ENCODE assay signal across 10 cellular contexts in genomic region chr14:67883717-67884116, GRCh38.
DNase-seq lines count a peak whose midpoint lies in the region; ATAC-seq and TF ChIP-seq lines count a peak whose summit lies in the region.
"Had no signal": no experiment of that assay in that cellular context is flagged by ENCODE, and none has a peak within 500 bp of the region (broad histone marks: within the 10 kb centered on the region; RNA-seq: fewer than 3 reads in every experiment).

No MANE protein-coding gene starts in this region.

- POLR2A ChIA-PET in SK-N-SH (lab: Yijun Ruan, JAX) = no interaction called here
- POLR2A ChIA-PET in Panc1 (lab: Charles Lee) = no interaction called here

- H3K9me3 ChIP-seq in SK-N-SH = no peaks in the 10 kb centered on the region
- no peaks in the 10 kb centered on the region for H3K9me3 ChIP-seq in Panc1 (ENCODE audit: control insufficient read depth, insufficient read depth, low read depth, low read length)
- no peaks in the 10 kb centered on the region for H3K9me3 ChIP-seq in transverse colon

- no peak for ATAC-seq in SK-N-SH treated with all-trans-retinoic acid at 6 μM for 48 hours
- no peak for ATAC-seq in Panc1
- ATAC-seq in HG03045 (IDR thresholded peaks at IDR 0.05; ENCODE audit: unreplicated experiment) = no peak
- ATAC-seq in GM21723 (IDR thresholded peaks at IDR 0.05; ENCODE audit: unreplicated experiment) = no peak

- in situ Hi-C loops in Panc1 (cut with HindIII; ENCODE audit: low pct_unique_long_range_greater_than_20kb, low sequenced_read_pairs) (no loop called here), transverse colon (cut with MboI; ENCODE audit: low pct_ligation_motif_present in 1 of 4, low pct_unique_long_range_greater_than_20kb in 1 of 4, low sequenced_read_pairs in 3 of 4) (no loop called here)

- no peak overlapping the region for H3K4me2 ChIP-seq in SK-N-SH

- H3K4me3 ChIP-seq in SK-N-SH (ENCODE audit: low read depth in 2 of 2, low read length in 1 of 2) (no peak overlapping the region), Panc1 (ENCODE audit: low read depth in 2 of 2, low read length in 2 of 2) (no peak overlapping the region), transverse colon (no peak overlapping the region)

- WGBS in SK-N-SH (ENCODE audit: low lambda C conversion rate) = 47% methylated on average over 1 of the region's 1 CpG
- 68 to 72% methylated on average over 1 of the region's 1 CpG for whole genome bisulfite sequencing in transverse colon (ENCODE audit: low coverage in 1 of 2), 2 donors

- no peaks in the 10 kb centered on the region for H3K79me2 ChIP-seq in SK-N-SH (ENCODE audit: insufficient read depth)

- H3K36me3 ChIP-seq in SK-N-SH (replicated peaks in 1 of 2; ENCODE audit: control insufficient read depth in 1 of 2, insufficient read depth in 2 of 2, low read length in 1 of 2) (no peaks in the 10 kb centered on the region), Panc1 (ENCODE audit: control insufficient read depth, insufficient read depth, low read length) (no peaks in the 10 kb centered on the region), transverse colon (no peaks in the 10 kb centered on the region)

- H3K27ac ChIP-seq in SK-N-SH (ENCODE audit: low read depth in 2 of 2, low read length in 1 of 2) (no peak overlapping the region), Panc1 (ENCODE audit: low read length) (no peak overlapping the region), transverse colon (no peak overlapping the region)

- no peaks in the 10 kb centered on the region for H4K20me1 ChIP-seq in SK-N-SH (ENCODE audit: insufficient read depth)

- H3K9ac ChIP-seq in SK-N-SH = no peak overlapping the region

- no peak for TF ChIP-seq POLR2A in transverse colon (IDR thresholded peaks at IDR 0.05)

- intact Hi-C loops in Panc1 (cut with micrococcal nuclease; ENCODE audit: unreplicated experiment) (no loop called here), transverse colon (cut with DNase I; ENCODE audit: low total_unique reads) (no loop called here)

- CTCF ChIA-PET in SK-N-SH (lab: Yijun Ruan, JAX) (interaction anchor here (0.7 to 3.2 kb wide), 12 partner anchors 12 to 960 kb away, joined by 3 to 23 read pairs (median 4); no protein-coding TSS in a partner anchor), Panc1 (lab: Charles Lee) (no interaction called here)

- TF ChIP-seq CTCF in SK-N-SH (IDR thresholded peaks at IDR 0.05) (peak; percentile 61), Panc1 (IDR thresholded peaks at IDR 0.05) (peak; percentile 27; the same call in 1 of the 2 replicates), transverse colon (IDR thresholded peaks at IDR 0.05) (peak in 4 of 5 experiments; percentile 14 to 37 (median 24))

- DNase-seq in SK-N-SH (no peak), Panc1 (ENCODE audit: low read depth, low spot score) (no peak), fibroblast of peridontal ligament (ENCODE audit: extremely low read depth) (peak; percentile 60), transverse colon (no peak)
- no peak for DNase-seq in activated T-cell treated with anti-CD3 and anti-CD28 coated beads, Interleukin-2, amount 50 U/mL, for 48 hours
- DNase-seq: activated CD8-positive, alpha-beta memory T cell treated with anti-CD3 and anti-CD28 coated beads for 24 hours; NCI-H187 had no signal

- H3F3A ChIP-seq in SK-N-SH (replicated peaks; ENCODE audit: insufficient read depth) = no peaks in the 10 kb centered on the region

- BruUV-seq in Panc1 (replicated peaks; lab: Mats Ljungman, UMichigan) = no TSS peak

- H3K27me3 ChIP-seq in SK-N-SH (ENCODE audit: insufficient read depth) = no peaks in the 10 kb centered on the region
- H3K27me3 ChIP-seq in Panc1 (ENCODE audit: control insufficient read depth, insufficient read depth, low read length) = no peaks in the 10 kb centered on the region
- no peaks in the 10 kb centered on the region for H3K27me3 ChIP-seq in transverse colon

- peak overlapping the region; percentile 5; the same call in 1 of the 2 replicates for H2AFZ ChIP-seq in SK-N-SH (ENCODE audit: low read depth)

- no peaks in the 10 kb centered on the region for H3K9me2 ChIP-seq in SK-N-SH

- H3K4me1 ChIP-seq in SK-N-SH (ENCODE audit: control insufficient read depth in 1 of 2, insufficient read depth in 2 of 2, low read depth in 1 of 2, low read length in 1 of 2) (no peaks in the 10 kb centered on the region; a peak in 1 of 4 replicates), Panc1 (ENCODE audit: control insufficient read depth, insufficient read depth, low read length) (no peaks in the 10 kb centered on the region), transverse colon (peaks cover 0 to 8% (median 0%) of the 10 kb centered on the region in 4 donors)

- TF ChIP-seq EP300 in SK-N-SH (IDR thresholded peaks at IDR 0.05; ENCODE audit: borderline replicate concordance in 1 of 2, low read depth in 1 of 2, low read length in 1 of 2) = no peak
- no peak for TF ChIP-seq EP300 in transverse colon (IDR thresholded peaks at IDR 0.05; ENCODE audit: low read depth)

- peak; percentile 52 for TF ChIP-seq RAD21 in SK-N-SH (IDR thresholded peaks at IDR 0.05; ENCODE audit: low read length)

TF ChIP-seq in SK-N-SH, 30 proteins besides CTCF, POLR2A, EP300 and RAD21:
- TF ChIP-seq SMC3 (IDR thresholded peaks at IDR 0.05; ENCODE audit: low read depth, low read length) = peak; percentile 10; the same call in 1 of the 2 replicates
- TF ChIP-seq RCOR1 (IDR thresholded peaks at IDR 0.05; ENCODE audit: low read length) = no peak

TF ChIP-seq in SK-N-SH treated with all-trans-retinoic acid at 6 μM for 48 hours, 23 proteins besides CTCF, POLR2A, EP300 and RAD21 (continues in another document):
- TF ChIP-seq GLIS3 (CRISPR knock-in tag; IDR thresholded peaks at IDR 0.05) = no peak
- no peak for TF ChIP-seq TOX (CRISPR knock-in tag; IDR thresholded peaks at IDR 0.05; ENCODE audit: borderline replicate concordance)
- TF ChIP-seq TSHZ2 (CRISPR knock-in tag; IDR thresholded peaks at IDR 0.05) = no peak
- no peak for TF ChIP-seq ZNF565 (CRISPR knock-in tag; conservative IDR thresholded peaks at IDR 0.05; ENCODE audit: low read depth)
- no peak for TF ChIP-seq POU6F1 (CRISPR knock-in tag; IDR thresholded peaks at IDR 0.05; ENCODE audit: borderline replicate concordance, low read depth)
- no peak for TF ChIP-seq SNAI2 (CRISPR knock-in tag; IDR thresholded peaks at IDR 0.05)
- TF ChIP-seq RARB (CRISPR knock-in tag; IDR thresholded peaks at IDR 0.05) = no peak
- TF ChIP-seq ZC3H10 (CRISPR knock-in tag; IDR thresholded peaks at IDR 0.05) = no peak
- TF ChIP-seq ESRRG (CRISPR knock-in tag; IDR thresholded peaks at IDR 0.05) = no peak
- no peak for TF ChIP-seq PATZ1 (CRISPR knock-in tag; IDR thresholded peaks at IDR 0.05; ENCODE audit: borderline replicate concordance)
- TF ChIP-seq ISL1 (CRISPR knock-in tag; IDR thresholded peaks at IDR 0.05) = no peak
- no peak for TF ChIP-seq TCF4 (CRISPR knock-in tag; IDR thresholded peaks at IDR 0.05; ENCODE audit: borderline replicate concordance)
- no peak for TF ChIP-seq ARNTL (CRISPR knock-in tag; IDR thresholded peaks at IDR 0.05; ENCODE audit: borderline replicate concordance, low read depth)
- TF ChIP-seq ZNF8 (CRISPR knock-in tag; IDR thresholded peaks at IDR 0.05) = no peak
